Comparison of ENCODE assay signal across 8 cellular contexts in genomic region chr10:17227367-17228080, GRCh38. TPM values are rescaled to one million over a fixed set of nuclear protein-coding genes. Genes with fewer than 3 reads are reported as not detected.
A peak's percentile ranks its signal among the peaks of the same experiment; 100 is the strongest.
DNase-seq lines count a peak whose midpoint lies in the region; ATAC-seq, FAIRE-seq and TF ChIP-seq lines count a peak whose summit lies in the region.

No MANE protein-coding gene starts in this region.

- H3K4me1 ChIP-seq in A673 (ENCODE audit: insufficient read depth, low read length, poor library complexity, severe bottlenecking): peaks cover 35% of the 10 kb centered on the region
- peaks cover 22 to 60% (median 36%) of the 10 kb centered on the region in 4 donors for H3K4me1 ChIP-seq in esophagus muscularis mucosa
- H3K4me1 ChIP-seq in rectal smooth muscle tissue (ENCODE audit: control insufficient read depth, insufficient read depth, low read length): peaks cover 11% of the 10 kb centered on the region

- H3K27me3 ChIP-seq in A673 (replicated peaks; ENCODE audit: insufficient read depth, low read depth, low read length, poor library complexity) (no peaks in the 10 kb centered on the region), esophagus muscularis mucosa (no peaks in the 10 kb centered on the region), rectal smooth muscle tissue (ENCODE audit: control insufficient read depth, insufficient read depth, low read length) (no peaks in the 10 kb centered on the region)

- H3K4me3 ChIP-seq in A673 (ENCODE audit: low read depth, low read length, poor library complexity, severe bottlenecking): peak overlapping the region; percentile 96
- peak overlapping the region; percentile 71 to 94 (median 84) for H3K4me3 ChIP-seq in esophagus muscularis mucosa
- H3K4me3 ChIP-seq in rectal smooth muscle tissue (ENCODE audit: low read length): peak overlapping the region; percentile 91

- peak; percentile 71 for FAIRE-seq in GM18507 (lab: Jason Lieb, UNC)

- H3K27me3 Mint-ChIP-seq in T-helper 17 cell: no peaks in the 10 kb centered on the region

- TSS peak; percentile 59 for BruUV-seq in A673 (replicated peaks; lab: Mats Ljungman, UMichigan)

- POLR2A ChIA-PET in A673 (lab: Charles Lee; ENCODE audit: low non-redundant PET): interaction anchor here (0.7 kb wide), 1 partner anchor 14 kb away, joined by 5 read pairs; no protein-coding TSS in a partner anchor

- TF ChIP-seq CTCF in A673 (conservative IDR thresholded peaks at IDR 0.05; ENCODE audit: low read depth, low read length) (peak; percentile 51), esophagus muscularis mucosa (IDR thresholded peaks at IDR 0.05) (peak; percentile 31 to 66 (median 50))

- H3K36me3 ChIP-seq in A673 (ENCODE audit: insufficient read depth, low read length, poor library complexity, severe bottlenecking): peaks cover 21% of the 10 kb centered on the region
- H3K36me3 ChIP-seq in esophagus muscularis mucosa: peaks cover 0 to 21% (median 6%) of the 10 kb centered on the region in 4 donors
- peaks cover 4% of the 10 kb centered on the region for H3K36me3 ChIP-seq in rectal smooth muscle tissue (ENCODE audit: control insufficient read depth, insufficient read depth, low read length)

- peaks cover 2% of the 10 kb centered on the region for H3K36me3 Mint-ChIP-seq in T-helper 17 cell (ENCODE audit: low read depth)

- peak overlapping the region; percentile 98 for H3K27ac Mint-ChIP-seq in T-helper 17 cell

- no peak overlapping the region for H3K9ac ChIP-seq in rectal smooth muscle tissue (ENCODE audit: low read length)

- no peak for TF ChIP-seq EP300 in esophagus muscularis mucosa (IDR thresholded peaks at IDR 0.05)

- CTCF ChIA-PET in A673 (lab: Charles Lee): no interaction called here

- H3K4me1 Mint-ChIP-seq in T-helper 17 cell: peaks cover 61% of the 10 kb centered on the region

- no peak for TF ChIP-seq POLR2A in esophagus muscularis mucosa (IDR thresholded peaks at IDR 0.05; ENCODE audit: low read depth)

- H3K27ac ChIP-seq in A673 (ENCODE audit: low read depth, low read length, poor library complexity, severe bottlenecking) (peak overlapping the region; percentile 96), esophagus muscularis mucosa (replicated peaks in 1 of 4) (peak overlapping the region; percentile 95 to 100 (median 97)), rectal smooth muscle tissue (ENCODE audit: low read depth, low read length) (peak overlapping the region; percentile 97)

- WGBS in esophagus muscularis mucosa: 13% methylated on average over 11 of the region's 11 CpGs

- ATAC-seq in HG03159 (IDR thresholded peaks at IDR 0.05; ENCODE audit: unreplicated experiment) (peak; percentile 21), T-helper 17 cell (peak; percentile 2)

- peak; percentile 80 for DNase-seq in A673 (ENCODE audit: low spot score)
- no peak for DNase-seq in GM18507 (ENCODE audit: extremely low spot score, insufficient read length, low read depth)
- no peak for DNase-seq in T-helper 17 cell
- no peak for DNase-seq in esophagus muscularis mucosa (ENCODE audit: extremely low spot score)
- no peak for DNase-seq in GM19238 (ENCODE audit: insufficient read length, low spot score)
- no peak for DNase-seq in anterior cingulate cortex (lab: John Stamatoyannopoulos, UW)

- intact Hi-C loops in A673 (cut with micrococcal nuclease; ENCODE audit: unreplicated experiment) (loop anchor here (2.0 to 5.0 kb wide), 3 partner anchors 27 to 275 kb away; partner anchors contain the start of gene TRDMT1), esophagus muscularis mucosa (cut with DNase I) (loop anchor here (10.0 kb wide), 1 partner anchor 153 kb away; no protein-coding TSS in a partner anchor)

- no peaks in the 10 kb centered on the region for H3K9me3 ChIP-seq in A673 (ENCODE audit: low read depth, low read length, poor library complexity, severe bottlenecking)
- H3K9me3 ChIP-seq in T-helper 17 cell (ENCODE audit: control insufficient read depth, low read length, poor library complexity, severe bottlenecking): no peaks in the 10 kb centered on the region
- H3K9me3 ChIP-seq in esophagus muscularis mucosa: no peaks in the 10 kb centered on the region

- peak overlapping the region; percentile 94 for H3K4me3 Mint-ChIP-seq in T-helper 17 cell

RNA-seq across cellular contexts. Expression of gene VIM, which starts 0.5 kb away (rescaled TPM):
- total RNA-seq in A673 (2021): 1,489 and 1,873 TPM in 2 replicates
- total RNA-seq in T-helper 17 cell: 1,000 to 10,000 TPM; 1,558 to 2,042 TPM
- total RNA-seq in esophagus muscularis mucosa: 1,000 to 10,000 TPM; 1,242 to 2,218 (median 1,951) TPM

RNA-seq across cellular contexts. Expression of gene TRDMT1, which starts 26.1 kb away (rescaled TPM):
- total RNA-seq in A673 (2021) (14.0 and 14.1 TPM in 2 replicates), T-helper 17 cell (10 to 100 TPM; 10.6 to 15.6 TPM), esophagus muscularis mucosa (1 to 10 TPM; 4.8 to 5.8 (median 5.5) TPM)
